Comparison of ENCODE assay signal across 9 cellular contexts in the genomic region with DNA sequence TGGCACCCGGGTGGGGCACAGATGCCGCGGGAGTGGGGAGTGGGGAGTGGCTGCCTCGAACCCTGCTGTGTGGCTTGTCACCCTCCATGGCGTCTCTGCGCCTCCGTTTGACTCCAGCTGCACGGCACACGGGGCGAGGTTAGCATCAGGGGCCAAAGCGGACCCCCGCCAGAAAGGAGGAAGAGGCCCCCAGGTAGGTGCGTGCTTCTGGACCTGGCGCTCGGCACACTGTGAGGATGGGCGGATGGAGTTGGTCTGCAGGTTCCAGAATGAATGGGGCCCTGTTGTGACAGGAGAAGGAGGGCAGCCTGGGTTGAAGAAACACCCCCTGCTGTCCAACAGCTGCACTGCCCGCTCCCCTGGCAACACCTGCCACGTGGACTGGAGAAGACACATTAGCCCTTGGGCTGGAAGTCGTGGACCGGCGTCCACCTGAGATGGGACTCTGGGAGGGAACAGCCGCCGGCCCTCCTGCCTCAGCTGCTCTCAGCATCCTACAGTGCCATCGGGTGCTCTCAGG. TPM values are rescaled to one million over a fixed set of nuclear protein-coding genes. Genes with fewer than 3 reads are reported as not detected.
DNase-seq lines count a peak whose midpoint lies in the region; ATAC-seq, FAIRE-seq and TF ChIP-seq lines count a peak whose summit lies in the region.
"Had no signal": no experiment of that assay in that cellular context is flagged by ENCODE, and none has a peak within 500 bp of the region (broad histone marks: within the 10 kb centered on the region; RNA-seq: fewer than 3 reads in every experiment).

No MANE protein-coding gene starts in this region.

- no peak for TF ChIP-seq RAD21 in GM12878 (IDR thresholded peaks at IDR 0.05; ENCODE audit: insufficient read depth, low read depth, low read length)

- H3K27me3 Mint-ChIP-seq in CD8-positive, alpha-beta T cell (ENCODE audit: low read depth): no peaks in the 10 kb centered on the region
- no peaks in the 10 kb centered on the region for H3K27me3 Mint-ChIP-seq in nephron (ENCODE audit: low read depth)

- CTCF ChIA-PET in CD8-positive, alpha-beta T cell (lab: Charles Lee): interaction anchor here (0.7 to 2.4 kb wide), 10 partner anchors 9 to 87 kb away, joined by 3 to 11 read pairs (median 5); a partner anchor contains a TSS
- CTCF ChIA-PET in GM12878 (lab: Yijun Ruan, JAX): interaction anchor here (1.1 to 2.0 kb wide), 4 partner anchors 8 to 77 kb away, joined by 3 to 11 read pairs (median 4); a partner anchor contains a TSS

- RAD21 ChIA-PET in GM12878 (lab: Charles Lee; ENCODE audit: unreplicated experiment): interaction anchor here (1.3 to 1.5 kb wide), 2 partner anchors 9 to 77 kb away, joined by 3 to 4 read pairs; a partner anchor contains a TSS

- no peaks in the 10 kb centered on the region for H3K9me3 ChIP-seq in CD8-positive, alpha-beta T cell (ENCODE audit: low read length)
- no peaks in the 10 kb centered on the region for H3K9me3 ChIP-seq in GM12878 (replicated peaks; ENCODE audit: control insufficient read depth, insufficient read depth, low read length)

- H3K4me3 Mint-ChIP-seq in CD8-positive, alpha-beta T cell: no peak overlapping the region
- H3K4me3 Mint-ChIP-seq in nephron: no peak overlapping the region

- peaks cover 14% of the 10 kb centered on the region for H3K79me2 ChIP-seq in GM12878 (ENCODE audit: control insufficient read depth, insufficient read depth, low read length)

- FAIRE-seq in GM12878 (lab: Jason Lieb, UNC): no peak
- FAIRE-seq: frontal cortex had no signal

- no peak for TF ChIP-seq CTCF in CD8-positive, alpha-beta T cell (IDR thresholded peaks at IDR 0.05)
- TF ChIP-seq CTCF in GM12878 (IDR thresholded peaks at IDR 0.05 in 2 of 3, conservative IDR thresholded peaks at IDR 0.05 in 1 of 3; ENCODE audit: control insufficient read depth in 2 of 3, extremely low read depth in 1 of 3, insufficient read depth in 1 of 3, low read depth in 3 of 3, low read length in 3 of 3) (peak; percentile 23 to 41 (median 28); a peak in 4 of 6 replicates), nephron (IDR thresholded peaks at IDR 0.05; ENCODE audit: unreplicated experiment in 3 of 3) (peak; percentile 9 to 16 (median 15))

- in situ Hi-C loops in GM12878 (cut with MboI): no loop called here

- POLR2A ChIA-PET in CD8-positive, alpha-beta T cell (lab: Charles Lee): interaction anchor here (0.9 to 3.4 kb wide), 6 partner anchors 9 to 48 kb away, joined by 3 to 25 read pairs (median 5); a partner anchor contains a TSS
- POLR2A ChIA-PET in GM12878 (lab: Charles Lee): interaction anchor here (1.5 kb wide), 1 partner anchor 9 kb away, joined by 5 read pairs; a partner anchor contains a TSS

- H3K9me3 Mint-ChIP-seq in CD8-positive, alpha-beta T cell: no peaks in the 10 kb centered on the region
- H3K9me3 Mint-ChIP-seq in nephron: no peaks in the 10 kb centered on the region

- no peak for ATAC-seq in CD8-positive, alpha-beta T cell
- ATAC-seq in GM12878 (no peak), HG02973 (IDR thresholded peaks at IDR 0.05; ENCODE audit: unreplicated experiment) (no peak)

- H3K4me3 ChIP-seq in CD8-positive, alpha-beta T cell (ENCODE audit: low read depth, low read length): peak overlapping the region; percentile 59
- H3K4me3 ChIP-seq in H7 (ENCODE audit: insufficient read depth, low read depth, low read length): no peak overlapping the region
- H3K4me3 ChIP-seq in GM12878: no peak overlapping the region

- no peak for TF ChIP-seq EP300 in GM12878 (IDR thresholded peaks at IDR 0.05; ENCODE audit: borderline replicate concordance in 1 of 2, control insufficient read depth in 1 of 2, low read depth in 2 of 2, low read length in 2 of 2)

- H3K27ac ChIP-seq in CD8-positive, alpha-beta T cell (ENCODE audit: low read depth, low read length): no peak overlapping the region
- no peak overlapping the region; the same call in 1 of the 2 replicates for H3K27ac ChIP-seq in GM12878 (ENCODE audit: control insufficient read depth, insufficient read depth)

- H3K4me1 Mint-ChIP-seq in CD8-positive, alpha-beta T cell (ENCODE audit: low read depth): peaks cover 22% of the 10 kb centered on the region
- H3K4me1 Mint-ChIP-seq in nephron: peaks cover 28% of the 10 kb centered on the region

- no peak overlapping the region for H3K27ac Mint-ChIP-seq in CD8-positive, alpha-beta T cell
- H3K27ac Mint-ChIP-seq in nephron: no peak overlapping the region

- peak overlapping the region; percentile 88 for H3K4me2 ChIP-seq in GM12878 (ENCODE audit: control insufficient read depth, insufficient read depth)

- WGBS in GM12878 (ENCODE audit: insufficient coverage, insufficient replicate concordance, low lambda C conversion rate, missing lambda C conversion rate): 92% methylated on average over 24 of the region's 24 CpGs

- H3K36me3 ChIP-seq in CD8-positive, alpha-beta T cell (ENCODE audit: insufficient read depth, low read length): peaks cover 6% of the 10 kb centered on the region
- H3K36me3 ChIP-seq in H7 (replicated peaks; ENCODE audit: control insufficient read depth, insufficient read depth, low read length) (no peaks in the 10 kb centered on the region), GM12878 (ENCODE audit: control insufficient read depth in 2 of 2, insufficient read depth in 2 of 2, low read length in 1 of 2) (no peaks in the 10 kb centered on the region)

- no peak; the same call in 1 of the 2 replicates for TF ChIP-seq POLR2A in GM12878 (IDR thresholded peaks at IDR 0.05; ENCODE audit: low read depth, low read length)

- no peak overlapping the region for H2AFZ ChIP-seq in GM12878 (ENCODE audit: control insufficient read depth, low read depth, low read length)

- no peak overlapping the region for H3K9ac ChIP-seq in GM12878 (ENCODE audit: control insufficient read depth, insufficient read depth, low read length)

- BruUV-seq in GM12878 (replicated peaks; lab: Mats Ljungman, UMichigan): no TSS peak

- H4K20me1 ChIP-seq in GM12878 (ENCODE audit: control insufficient read depth, insufficient read depth): no peaks in the 10 kb centered on the region

- H3K36me3 Mint-ChIP-seq in CD8-positive, alpha-beta T cell: peaks cover 19% of the 10 kb centered on the region
- H3K36me3 Mint-ChIP-seq in nephron (ENCODE audit: low read depth): no peaks in the 10 kb centered on the region

- no peak for DNase-seq in CD8-positive, alpha-beta T cell
- DNase-seq in H7: peak; percentile 76
- DNase-seq in GM12878 (ENCODE audit: low read depth, low spot score): no peak
- DNase-seq in OCI-M2 (lab: John Stamatoyannopoulos, UW; ENCODE audit: unreplicated experiment): no peak
- DNase-seq in NCI-H2227 (lab: John Stamatoyannopoulos, UW; ENCODE audit: unreplicated experiment): no peak
- no peak for DNase-seq in nucleus accumbens (lab: John Stamatoyannopoulos, UW)

- no peaks in the 10 kb centered on the region for H3K27me3 ChIP-seq in CD8-positive, alpha-beta T cell (ENCODE audit: insufficient read depth, low read length)
- H3K27me3 ChIP-seq in H7 (ENCODE audit: control insufficient read depth, insufficient read depth, low read length) (no peaks in the 10 kb centered on the region), GM12878 (replicated peaks in 1 of 2; ENCODE audit: control insufficient read depth in 2 of 2, insufficient read depth in 2 of 2, low read length in 1 of 2) (no peaks in the 10 kb centered on the region)

- SMC1A ChIA-PET in GM12878 (lab: Charles Lee; ENCODE audit: uncharacterized antibody, unreplicated experiment): no interaction called here

- peaks cover 22% of the 10 kb centered on the region for H3K4me1 ChIP-seq in CD8-positive, alpha-beta T cell (ENCODE audit: insufficient read depth, low read length)
- peaks cover 21% of the 10 kb centered on the region for H3K4me1 ChIP-seq in GM12878 (ENCODE audit: control insufficient read depth, insufficient read depth, low read length)

- intact Hi-C loops in CD8-positive, alpha-beta T cell (cut with DNase I, micrococcal nuclease): loop anchor here in 1 of 2 experiments (2.0 kb wide), 1 partner anchor 19 kb away; no protein-coding TSS in a partner anchor
- intact Hi-C loops in GM12878 (cut with micrococcal nuclease; ENCODE audit: unreplicated experiment): loop anchor here (5.0 kb wide), 1 partner anchor 45 kb away; no protein-coding TSS in a partner anchor

RNA-seq across cellular contexts. Expression of a gene that starts 9.4 kb away (rescaled TPM):
- 100 to 1,000 TPM; 245 to 263 TPM for total RNA-seq in CD8-positive, alpha-beta T cell
- 201 and 257 TPM in 2 replicates for total RNA-seq in H7 (2014; rRNA removed; shearing (Covaris generic))
- 81.2 and 110 TPM in 2 replicates for total RNA-seq in GM12878 (2013; cell fraction: nucleolus; rRNA removed)
- total RNA-seq in GM12878 (2014; rRNA removed) (67.4 and 73.8 TPM in 2 replicates), GM12878 (2014; rRNA removed; fragmentation: Illumina TruSeq; extraction: Trizol) (18.0 and 20.8 TPM in 2 replicates), GM12878 (2021) (333 and 348 TPM in 2 replicates)
- polyA plus RNA-seq in GM12878 (2011; ENCODE audit: low read depth): 15.3 TPM
- polyA plus RNA-seq in GM12878 (2011; rRNA removed) (4.5 and 10.8 TPM in 2 replicates), GM12878 (2014; fragmentation: Illumina TruSeq; extraction: Trizol) (1.6 and 12.8 TPM in 2 replicates), GM12878 (2014; fragmentation: Nextera tagmentation; extraction: Ambion mirVana) (under 1 TPM; 0.19 to 0.31 TPM), GM12878 (2014; rRNA removed) (87.8 and 131 TPM in 2 replicates), GM12878 (2016; fragmentation: Nextera tagmentation; extraction: Ambion mirVana) (10 to 100 TPM; 40.1 to 42.5 TPM)
- polyA plus RNA-seq in GM12878 (2011; cell fraction: cytosol; rRNA removed): 31.3 and 40.9 TPM in 2 replicates
- 137 and 205 TPM in 2 replicates for polyA plus RNA-seq in GM12878 (2011; cell fraction: nucleus; rRNA removed)
- 82.0 and 91.6 TPM in 2 replicates for polyA plus RNA-seq in GM12878 (2012)
- polyA minus RNA-seq in GM12878 (2011; rRNA and poly(A)+ RNA removed): 21.8 and 51.5 TPM in 2 replicates
- polyA minus RNA-seq in GM12878 (2011; cell fraction: cytosol; rRNA and poly(A)+ RNA removed): 91.7 and 93.8 TPM in 2 replicates
- polyA minus RNA-seq in GM12878 (2011; cell fraction: nucleus; rRNA and poly(A)+ RNA removed): 35.7 and 66.9 TPM in 2 replicates

RNA-seq across cellular contexts. Expression of a gene that starts 41.8 kb away (rescaled TPM):
- 100 to 1,000 TPM; 159 to 174 TPM for total RNA-seq in CD8-positive, alpha-beta T cell
- 114 and 129 TPM in 2 replicates for total RNA-seq in H7 (2014; rRNA removed; shearing (Covaris generic))
- total RNA-seq in GM12878 (2013; cell fraction: nucleolus; rRNA removed): 56.8 and 75.9 TPM in 2 replicates
- total RNA-seq in GM12878 (2014; rRNA removed) (107 and 132 TPM in 2 replicates), GM12878 (2014; rRNA removed; fragmentation: Illumina TruSeq; extraction: Trizol) (43.3 and 50.3 TPM in 2 replicates), GM12878 (2021) (137 and 157 TPM in 2 replicates)
- polyA plus RNA-seq in GM12878 (2011; ENCODE audit: low read depth): 52.5 TPM
- polyA plus RNA-seq in GM12878 (2011; rRNA removed) (21.0 and 42.6 TPM in 2 replicates), GM12878 (2014; fragmentation: Illumina TruSeq; extraction: Trizol) (13.8 and 46.5 TPM in 2 replicates), GM12878 (2014; fragmentation: Nextera tagmentation; extraction: Ambion mirVana) (10 to 100 TPM in 1 of 2 experiments, 1 to 10 TPM in 1; 6.1 to 15.3 TPM), GM12878 (2014; rRNA removed) (147 and 155 TPM in 2 replicates), GM12878 (2016; fragmentation: Nextera tagmentation; extraction: Ambion mirVana) (10 to 100 TPM in 1 of 2 experiments, 1 to 10 TPM in 1; 9.7 to 25.4 TPM)
- 77.7 and 101 TPM in 2 replicates for polyA plus RNA-seq in GM12878 (2011; cell fraction: cytosol; rRNA removed)
- polyA plus RNA-seq in GM12878 (2011; cell fraction: nucleus; rRNA removed): 285 and 360 TPM in 2 replicates
- 61.7 and 71.7 TPM in 2 replicates for polyA plus RNA-seq in GM12878 (2012)
- 23.4 and 40.3 TPM in 2 replicates for polyA minus RNA-seq in GM12878 (2011; rRNA and poly(A)+ RNA removed)
- polyA minus RNA-seq in GM12878 (2011; cell fraction: cytosol; rRNA and poly(A)+ RNA removed): 25.4 and 29.1 TPM in 2 replicates
- 63.5 and 104 TPM in 2 replicates for polyA minus RNA-seq in GM12878 (2011; cell fraction: nucleus; rRNA and poly(A)+ RNA removed)

RNA-seq across cellular contexts. Expression of a gene that starts 55.7 kb away (rescaled TPM):
- 10 to 100 TPM; 72.0 to 72.8 TPM for total RNA-seq in CD8-positive, alpha-beta T cell
- 205 and 248 TPM in 2 replicates for total RNA-seq in H7 (2014; rRNA removed; shearing (Covaris generic))
- total RNA-seq in GM12878 (2013; cell fraction: nucleolus; rRNA removed): 41.6 and 44.7 TPM in 2 replicates
- total RNA-seq in GM12878 (2014; rRNA removed): 110 and 131 TPM in 2 replicates
- total RNA-seq in GM12878 (2014; rRNA removed; fragmentation: Illumina TruSeq; extraction: Trizol): 35.1 and 37.1 TPM in 2 replicates
- total RNA-seq in GM12878 (2021): 113 and 122 TPM in 2 replicates
- 21.3 TPM for polyA plus RNA-seq in GM12878 (2011; ENCODE audit: low read depth)
- 14.3 and 53.3 TPM in 2 replicates for polyA plus RNA-seq in GM12878 (2011; rRNA removed)
- polyA plus RNA-seq in GM12878 (2011; cell fraction: cytosol; rRNA removed): 65.9 and 98.5 TPM in 2 replicates
- 198 and 262 TPM in 2 replicates for polyA plus RNA-seq in GM12878 (2011; cell fraction: nucleus; rRNA removed)
- polyA plus RNA-seq in GM12878 (2012): 41.2 and 44.0 TPM in 2 replicates
- polyA plus RNA-seq in GM12878 (2014; fragmentation: Illumina TruSeq; extraction: Trizol): 7.5 and 32.8 TPM in 2 replicates
- polyA plus RNA-seq in GM12878 (2014; fragmentation: Nextera tagmentation; extraction: Ambion mirVana): 10 to 100 TPM in 1 of 2 experiments, 1 to 10 TPM in 1; 2.2 to 11.5 TPM
- polyA plus RNA-seq in GM12878 (2014; rRNA removed): 102 and 119 TPM in 2 replicates
- polyA plus RNA-seq in GM12878 (2016; fragmentation: Nextera tagmentation; extraction: Ambion mirVana): 100 to 1,000 TPM; 119 to 146 TPM
- 50.1 and 72.3 TPM in 2 replicates for polyA minus RNA-seq in GM12878 (2011; rRNA and poly(A)+ RNA removed)
- 44.1 and 45.0 TPM in 2 replicates for polyA minus RNA-seq in GM12878 (2011; cell fraction: cytosol; rRNA and poly(A)+ RNA removed)
- polyA minus RNA-seq in GM12878 (2011; cell fraction: nucleus; rRNA and poly(A)+ RNA removed): 42.7 and 84.3 TPM in 2 replicates

RNA-seq across cellular contexts. Expression of a gene that starts 55.8 kb away (rescaled TPM):
- 10 to 100 TPM; 26.2 to 27.2 TPM for total RNA-seq in CD8-positive, alpha-beta T cell
- total RNA-seq in H7 (2014; rRNA removed; shearing (Covaris generic)): 43.0 and 50.8 TPM in 2 replicates
- 23.5 and 23.7 TPM in 2 replicates for total RNA-seq in GM12878 (2013; cell fraction: nucleolus; rRNA removed)
- total RNA-seq in GM12878 (2014; rRNA removed) (14.5 and 14.8 TPM in 2 replicates), GM12878 (2014; rRNA removed; fragmentation: Illumina TruSeq; extraction: Trizol) (5.2 and 7.8 TPM in 2 replicates), GM12878 (2021) (17.7 and 19.6 TPM in 2 replicates)
- polyA plus RNA-seq in GM12878 (2011; ENCODE audit: low read depth): 10.9 TPM
- polyA plus RNA-seq in GM12878 (2011; rRNA removed) (4.4 and 7.1 TPM in 2 replicates), GM12878 (2014; fragmentation: Illumina TruSeq; extraction: Trizol) (1.3 and 7.2 TPM in 2 replicates), GM12878 (2014; fragmentation: Nextera tagmentation; extraction: Ambion mirVana) (under 1 TPM; 0.10 to 0.93 TPM), GM12878 (2014; rRNA removed) (19.0 and 22.4 TPM in 2 replicates), GM12878 (2016; fragmentation: Nextera tagmentation; extraction: Ambion mirVana) (1 to 10 TPM; 1.6 to 2.6 TPM)
- 6.6 and 12.0 TPM in 2 replicates for polyA plus RNA-seq in GM12878 (2011; cell fraction: cytosol; rRNA removed)
- 83.6 and 89.3 TPM in 2 replicates for polyA plus RNA-seq in GM12878 (2011; cell fraction: nucleus; rRNA removed)
- polyA plus RNA-seq in GM12878 (2012): 20.4 and 23.3 TPM in 2 replicates
- 2.4 and 4.8 TPM in 2 replicates for polyA minus RNA-seq in GM12878 (2011; rRNA and poly(A)+ RNA removed)
- 2.9 and 4.4 TPM in 2 replicates for polyA minus RNA-seq in GM12878 (2011; cell fraction: cytosol; rRNA and poly(A)+ RNA removed)
- 8.1 and 8.2 TPM in 2 replicates for polyA minus RNA-seq in GM12878 (2011; cell fraction: nucleus; rRNA and poly(A)+ RNA removed)
